1 cellular context compared by ENCODE assay signal in genomic region chr1:182430263-182431068, GRCh38.
TF ChIP-seq lines count a peak whose summit lies in the region.

No MANE protein-coding gene starts in this region.

TF ChIP-seq in K562, 482 proteins besides CTCF, POLR2A, EP300 and RAD21 (continued from another document):
- TF ChIP-seq STAT6 (CRISPR knock-in tag; IDR thresholded peaks at IDR 0.05) (no peak), POU5F1 (IDR thresholded peaks at IDR 0.05; ENCODE audit: borderline replicate concordance, low read depth, low read length, partially characterized antibody) (no peak), PRPF4 (IDR thresholded peaks at IDR 0.05; ENCODE audit: insufficient read depth, low read depth, low read length, poor library complexity, severe bottlenecking) (no peak), UBTF (IDR thresholded peaks at IDR 0.05; ENCODE audit: borderline replicate concordance in 1 of 2, low read depth in 2 of 2, low read length in 2 of 2) (no peak), FOXM1 (IDR thresholded peaks at IDR 0.05; ENCODE audit: low read depth) (no peak), FOXM1 (CRISPR knock-in tag; IDR thresholded peaks at IDR 0.05; ENCODE audit: low read depth) (no peak), IRF2 (CRISPR knock-in tag; IDR thresholded peaks at IDR 0.05) (no peak), KAT8 (IDR thresholded peaks at IDR 0.05; ENCODE audit: low read depth) (no peak), CBX5 (IDR thresholded peaks at IDR 0.05; ENCODE audit: borderline replicate concordance, low read depth) (no peak), KDM1A (IDR thresholded peaks at IDR 0.05) (no peak), BRF2 (IDR thresholded peaks at IDR 0.05; ENCODE audit: borderline replicate concordance, insufficient read depth, insufficient read length) (no peak), MTA3 (IDR thresholded peaks at IDR 0.05; ENCODE audit: borderline replicate concordance) (no peak), HIVEP1 (CRISPR knock-in tag; IDR thresholded peaks at IDR 0.05) (no peak), PHF20 (IDR thresholded peaks at IDR 0.05; ENCODE audit: partially characterized antibody) (no peak), HDAC6 (IDR thresholded peaks at IDR 0.05; ENCODE audit: low read depth, low read length) (no peak), TAF15 (IDR thresholded peaks at IDR 0.05; ENCODE audit: low read depth, low read length) (no peak), RBFOX2 (IDR thresholded peaks at IDR 0.05; ENCODE audit: low read depth, low read length) (no peak), GABPB2 (CRISPR knock-in tag; conservative IDR thresholded peaks at IDR 0.05) (no peak), CEBPB (tag; IDR thresholded peaks at IDR 0.05) (peak; percentile 51), PREB (CRISPR knock-in tag; IDR thresholded peaks at IDR 0.05) (no peak), HNRNPLL (IDR thresholded peaks at IDR 0.05; ENCODE audit: low read depth, low read length, poor library complexity, severe bottlenecking) (no peak), RBM14 (IDR thresholded peaks at IDR 0.05; ENCODE audit: borderline replicate concordance, insufficient read depth, low read depth, low read length) (no peak), TBL1XR1 (IDR thresholded peaks at IDR 0.05; ENCODE audit: low read length in 2 of 2) (peak in 1 of 2 experiments; percentile 66; a peak in 1 of 4 replicates), SNAPC5 (CRISPR knock-in tag; IDR thresholded peaks at IDR 0.05) (no peak), PBX2 (CRISPR knock-in tag; IDR thresholded peaks at IDR 0.05; ENCODE audit: low read depth) (no peak), PBX2 (tag; conservative IDR thresholded peaks at IDR 0.05; ENCODE audit: low read depth) (no peak), RAD51 (IDR thresholded peaks at IDR 0.05; ENCODE audit: borderline replicate concordance, low read depth) (no peak), ZNF764 (CRISPR knock-in tag; IDR thresholded peaks at IDR 0.05; ENCODE audit: low read depth) (no peak), ID3 (CRISPR knock-in tag; IDR thresholded peaks at IDR 0.05) (no peak), ID3 (tag; IDR thresholded peaks at IDR 0.05) (no peak), HDAC3 (IDR thresholded peaks at IDR 0.05; ENCODE audit: borderline replicate concordance, partially characterized antibody) (peak; percentile 66), ZNF695 (CRISPR knock-in tag; IDR thresholded peaks at IDR 0.05) (no peak), KLF16 (IDR thresholded peaks at IDR 0.05) (no peak), MCM2 (IDR thresholded peaks at IDR 0.05; ENCODE audit: low read depth) (no peak), CC2D1A (IDR thresholded peaks at IDR 0.05) (no peak), GTF2F1 (IDR thresholded peaks at IDR 0.05; ENCODE audit: low read depth, low read length) (no peak), MYNN (IDR thresholded peaks at IDR 0.05) (no peak), MYNN (CRISPR knock-in tag; IDR thresholded peaks at IDR 0.05) (no peak), ZNF197 (CRISPR knock-in tag; IDR thresholded peaks at IDR 0.05; ENCODE audit: low read depth) (no peak), CBX3 (IDR thresholded peaks at IDR 0.05; ENCODE audit: borderline replicate concordance in 1 of 2, low read length in 2 of 2) (peak in 1 of 2 experiments; percentile 53; a peak in 1 of 3 replicates), HNRNPUL1 (IDR thresholded peaks at IDR 0.05; ENCODE audit: low read length) (no peak), NR1H2 (CRISPR knock-in tag; IDR thresholded peaks at IDR 0.05) (no peak), COPS2 (conservative IDR thresholded peaks at IDR 0.05) (no peak), ILK (tag; IDR thresholded peaks at IDR 0.05; ENCODE audit: borderline replicate concordance, low read depth) (no peak), ZNF780A (CRISPR knock-in tag; IDR thresholded peaks at IDR 0.05) (no peak), ZC3H4 (CRISPR knock-in tag; IDR thresholded peaks at IDR 0.05; ENCODE audit: borderline replicate concordance) (no peak), ATF7 (IDR thresholded peaks at IDR 0.05) (peak; percentile 91), MLX (CRISPR knock-in tag; conservative IDR thresholded peaks at IDR 0.05) (no peak), CSDE1 (IDR thresholded peaks at IDR 0.05) (no peak), ZNF785 (CRISPR knock-in tag; IDR thresholded peaks at IDR 0.05) (no peak), CREB3L1 (IDR thresholded peaks at IDR 0.05; ENCODE audit: borderline replicate concordance, low read depth) (no peak), NCOR1 (IDR thresholded peaks at IDR 0.05) (peak; percentile 56; the same call in 1 of the 2 replicates), GTF2E2 (tag; IDR thresholded peaks at IDR 0.05) (no peak), HOMEZ (CRISPR knock-in tag; IDR thresholded peaks at IDR 0.05) (no peak)
